2 cellular contexts compared by ENCODE assay signal in the genomic region with DNA sequence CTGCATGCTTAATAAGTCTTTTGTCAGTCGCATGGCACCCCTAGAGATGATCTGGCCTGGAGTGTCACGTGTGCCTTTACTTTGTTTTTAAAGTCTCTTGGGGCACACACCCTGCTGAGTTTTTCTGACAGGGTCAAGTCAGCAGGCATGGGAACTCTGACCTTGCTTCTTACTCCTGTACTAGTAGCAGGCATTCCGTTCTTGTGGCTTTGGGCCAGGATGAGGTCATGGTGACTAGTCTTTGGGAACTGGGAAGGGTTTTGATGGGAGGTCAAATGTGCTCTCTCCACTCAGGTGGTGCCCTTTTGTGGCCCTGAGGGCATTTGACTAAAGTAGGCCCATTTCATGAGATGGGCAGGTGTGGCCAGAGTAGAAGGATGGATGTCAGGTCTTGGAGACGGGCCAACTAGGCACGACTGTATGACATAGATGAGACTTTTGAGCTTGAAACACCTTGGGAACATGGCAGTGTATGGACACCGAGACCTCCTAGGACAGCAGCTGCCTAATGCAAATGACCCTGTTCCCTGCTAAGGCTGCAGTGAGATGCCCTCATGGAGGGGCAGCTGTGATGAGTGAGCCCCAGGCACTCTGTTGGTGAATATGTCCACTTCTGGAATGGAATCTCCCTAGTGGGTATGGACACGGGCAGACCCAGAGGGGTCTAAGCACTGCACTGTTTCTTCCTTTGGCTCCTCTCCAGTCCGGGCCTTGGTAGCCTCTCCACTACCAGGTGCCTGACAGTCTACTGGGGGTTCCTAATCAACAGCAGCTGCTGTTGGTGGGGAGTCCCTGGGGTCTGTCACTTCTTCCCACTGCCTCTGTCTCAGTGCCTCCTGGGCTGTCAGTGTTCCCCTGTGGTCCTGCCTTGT.
TF ChIP-seq lines count a peak whose summit lies in the region.

No MANE protein-coding gene starts in this region.

TF ChIP-seq in SK-N-SH, 30 proteins besides CTCF, POLR2A, EP300 and RAD21 (continued from another document):
- TF ChIP-seq, protein P1, sequence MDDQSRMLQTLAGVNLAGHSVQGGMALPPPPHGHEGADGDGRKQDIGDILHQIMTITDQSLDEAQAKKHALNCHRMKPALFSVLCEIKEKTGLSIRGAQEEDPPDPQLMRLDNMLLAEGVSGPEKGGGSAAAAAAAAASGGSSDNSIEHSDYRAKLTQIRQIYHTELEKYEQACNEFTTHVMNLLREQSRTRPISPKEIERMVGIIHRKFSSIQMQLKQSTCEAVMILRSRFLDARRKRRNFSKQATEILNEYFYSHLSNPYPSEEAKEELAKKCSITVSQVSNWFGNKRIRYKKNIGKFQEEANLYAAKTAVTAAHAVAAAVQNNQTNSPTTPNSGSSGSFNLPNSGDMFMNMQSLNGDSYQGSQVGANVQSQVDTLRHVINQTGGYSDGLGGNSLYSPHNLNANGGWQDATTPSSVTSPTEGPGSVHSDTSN (IDR thresholded peaks at IDR 0.05), result no peak

TF ChIP-seq in SK-N-SH treated with all-trans-retinoic acid at 6 μM for 48 hours, 23 proteins besides CTCF, POLR2A, EP300 and RAD21 (continued from another document):
- TF ChIP-seq, protein P2, sequence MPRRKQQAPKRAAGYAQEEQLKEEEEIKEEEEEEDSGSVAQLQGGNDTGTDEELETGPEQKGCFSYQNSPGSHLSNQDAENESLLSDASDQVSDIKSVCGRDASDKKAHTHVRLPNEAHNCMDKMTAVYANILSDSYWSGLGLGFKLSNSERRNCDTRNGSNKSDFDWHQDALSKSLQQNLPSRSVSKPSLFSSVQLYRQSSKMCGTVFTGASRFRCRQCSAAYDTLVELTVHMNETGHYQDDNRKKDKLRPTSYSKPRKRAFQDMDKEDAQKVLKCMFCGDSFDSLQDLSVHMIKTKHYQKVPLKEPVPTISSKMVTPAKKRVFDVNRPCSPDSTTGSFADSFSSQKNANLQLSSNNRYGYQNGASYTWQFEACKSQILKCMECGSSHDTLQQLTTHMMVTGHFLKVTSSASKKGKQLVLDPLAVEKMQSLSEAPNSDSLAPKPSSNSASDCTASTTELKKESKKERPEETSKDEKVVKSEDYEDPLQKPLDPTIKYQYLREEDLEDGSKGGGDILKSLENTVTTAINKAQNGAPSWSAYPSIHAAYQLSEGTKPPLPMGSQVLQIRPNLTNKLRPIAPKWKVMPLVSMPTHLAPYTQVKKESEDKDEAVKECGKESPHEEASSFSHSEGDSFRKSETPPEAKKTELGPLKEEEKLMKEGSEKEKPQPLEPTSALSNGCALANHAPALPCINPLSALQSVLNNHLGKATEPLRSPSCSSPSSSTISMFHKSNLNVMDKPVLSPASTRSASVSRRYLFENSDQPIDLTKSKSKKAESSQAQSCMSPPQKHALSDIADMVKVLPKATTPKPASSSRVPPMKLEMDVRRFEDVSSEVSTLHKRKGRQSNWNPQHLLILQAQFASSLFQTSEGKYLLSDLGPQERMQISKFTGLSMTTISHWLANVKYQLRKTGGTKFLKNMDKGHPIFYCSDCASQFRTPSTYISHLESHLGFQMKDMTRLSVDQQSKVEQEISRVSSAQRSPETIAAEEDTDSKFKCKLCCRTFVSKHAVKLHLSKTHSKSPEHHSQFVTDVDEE (CRISPR knock-in tag; IDR thresholded peaks at IDR 0.05), result no peak
- TF ChIP-seq, protein P3, sequence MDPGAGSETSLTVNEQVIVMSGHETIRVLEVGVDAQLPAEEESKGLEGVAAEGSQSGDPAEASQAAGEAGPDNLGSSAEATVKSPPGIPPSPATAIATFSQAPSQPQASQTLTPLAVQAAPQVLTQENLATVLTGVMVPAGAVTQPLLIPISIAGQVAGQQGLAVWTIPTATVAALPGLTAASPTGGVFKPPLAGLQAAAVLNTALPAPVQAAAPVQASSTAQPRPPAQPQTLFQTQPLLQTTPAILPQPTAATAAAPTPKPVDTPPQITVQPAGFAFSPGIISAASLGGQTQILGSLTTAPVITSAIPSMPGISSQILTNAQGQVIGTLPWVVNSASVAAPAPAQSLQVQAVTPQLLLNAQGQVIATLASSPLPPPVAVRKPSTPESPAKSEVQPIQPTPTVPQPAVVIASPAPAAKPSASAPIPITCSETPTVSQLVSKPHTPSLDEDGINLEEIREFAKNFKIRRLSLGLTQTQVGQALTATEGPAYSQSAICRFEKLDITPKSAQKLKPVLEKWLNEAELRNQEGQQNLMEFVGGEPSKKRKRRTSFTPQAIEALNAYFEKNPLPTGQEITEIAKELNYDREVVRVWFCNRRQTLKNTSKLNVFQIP (CRISPR knock-in tag; IDR thresholded peaks at IDR 0.05; ENCODE audit: borderline replicate concordance, low read depth), result no peak
- TF ChIP-seq BACH2 (CRISPR knock-in tag; IDR thresholded peaks at IDR 0.05; ENCODE audit: borderline replicate concordance), result no peak
- no peak for TF ChIP-seq ARNTL (CRISPR knock-in tag; IDR thresholded peaks at IDR 0.05; ENCODE audit: borderline replicate concordance, low read depth)
TF ChIP-seq in SK-N-SH treated with all-trans-retinoic acid at 6 μM for 48 hours: peak in this region for 0.
